Comparison of ENCODE assay signal across 18 cellular contexts in the genomic region with DNA sequence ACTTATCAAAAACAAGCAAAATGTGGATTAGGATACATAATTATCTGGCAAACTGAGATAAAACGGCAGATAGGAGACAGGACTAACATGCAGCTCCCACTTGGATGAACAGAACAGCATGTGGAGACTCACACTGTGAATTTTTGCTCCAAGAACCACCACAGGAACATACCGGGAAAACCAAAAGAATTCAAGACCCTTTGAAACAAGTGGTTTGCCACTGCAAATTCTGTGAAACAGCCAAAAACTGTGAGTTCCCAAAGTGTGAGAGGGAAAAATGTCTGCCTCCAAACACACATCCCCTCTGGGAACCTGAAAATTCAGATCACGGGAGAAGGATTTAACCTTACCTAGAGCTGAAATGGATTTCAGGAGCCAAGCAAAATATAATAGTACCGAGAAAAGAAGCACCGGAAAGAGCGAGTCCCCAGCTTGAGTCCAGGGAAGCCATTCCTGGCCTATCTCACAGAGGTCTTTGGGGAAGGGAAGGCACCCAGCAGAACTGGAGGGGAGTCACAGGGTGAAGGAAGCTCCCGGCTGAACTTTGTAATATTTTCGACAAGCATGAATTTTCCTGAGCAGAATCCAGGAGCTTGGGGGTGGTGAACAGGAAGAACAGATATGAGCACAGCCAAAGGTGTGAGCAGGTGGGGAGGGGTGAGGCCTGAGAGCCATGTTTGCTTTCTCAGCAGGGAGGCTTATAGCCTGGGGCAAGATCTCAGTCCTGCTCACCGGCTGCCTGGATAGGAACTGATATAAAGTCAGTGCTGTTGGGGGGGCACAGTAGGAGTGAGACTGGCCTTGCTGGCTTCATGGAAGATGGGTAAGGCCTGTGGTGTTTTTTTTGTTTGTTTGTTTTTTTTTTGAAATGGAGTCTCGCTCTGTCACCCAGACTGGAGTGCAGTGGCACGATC. TPM values are rescaled to one million over a fixed set of nuclear protein-coding genes. Genes with fewer than 3 reads are reported as not detected.
DNase-seq lines count a peak whose midpoint lies in the region; ATAC-seq and TF ChIP-seq lines count a peak whose summit lies in the region.
"Had no signal": no experiment of that assay in that cellular context is flagged by ENCODE, and none has a peak within 500 bp of the region (broad histone marks: within the 10 kb centered on the region; RNA-seq: fewer than 3 reads in every experiment).

No MANE protein-coding gene starts in this region.

- H3K9me3 Mint-ChIP-seq in natural killer cell: peaks cover 3% of the 10 kb centered on the region in 2 donors
- peaks cover 6% of the 10 kb centered on the region for H3K9me3 Mint-ChIP-seq in natural killer cell treated with Interleukin-12 subunit alpha and Interleukin-12 subunit beta and Interleukin-15 and Interleukin-18, amount 100 ng/mL, for 72 hours

- TF ChIP-seq POLR2A in stomach (IDR thresholded peaks at IDR 0.05): no peak

- WGBS in stomach, 5 donors: 69 to 84% (median 81%) methylated on average over 11 of the region's 11 CpGs

- H3K36me3 ChIP-seq in stomach: no peaks in the 10 kb centered on the region
- H3K36me3 ChIP-seq: Peyer's patch had no signal

- no peak for TF ChIP-seq EP300 in stomach (IDR thresholded peaks at IDR 0.05)

- intact Hi-C loops in natural killer cell (cut with micrococcal nuclease): no loop called here
- intact Hi-C loops in stomach (cut with DNase I; ENCODE audit: low total_unique reads): no loop called here
- intact Hi-C loops in sciatic nerve (cut with DNase I): no loop called here

- H3K27me3 Mint-ChIP-seq in natural killer cell (ENCODE audit: low read depth in 2 of 2): no peaks in the 10 kb centered on the region
- H3K27me3 Mint-ChIP-seq in natural killer cell treated with Interleukin-12 subunit alpha and Interleukin-12 subunit beta and Interleukin-15 and Interleukin-18, amount 100 ng/mL, for 72 hours: no peaks in the 10 kb centered on the region
- H3K27me3 Mint-ChIP-seq: brain; stimulated activated naive CD8-positive, alpha-beta T cell treated with anti-CD3 and anti-CD28 coated beads, Interleukin-15, amount 100 ng/mL, for 72 hours had no signal

- peak overlapping the region; percentile 95 for H3K27ac Mint-ChIP-seq in natural killer cell
- H3K27ac Mint-ChIP-seq in natural killer cell treated with Interleukin-12 subunit alpha and Interleukin-12 subunit beta and Interleukin-15 and Interleukin-18, amount 100 ng/mL, for 72 hours: no peak overlapping the region
- H3K27ac Mint-ChIP-seq: brain; stimulated activated naive CD8-positive, alpha-beta T cell treated with anti-CD3 and anti-CD28 coated beads, Interleukin-15, amount 100 ng/mL, for 72 hours had no signal

- peaks cover 0 to 10% (median 0%) of the 10 kb centered on the region in 4 donors for H3K9me3 ChIP-seq in stomach
- H3K9me3 ChIP-seq: Peyer's patch had no signal

- H3K4me3 Mint-ChIP-seq in natural killer cell: no peak overlapping the region
- no peak overlapping the region for H3K4me3 Mint-ChIP-seq in natural killer cell treated with Interleukin-12 subunit alpha and Interleukin-12 subunit beta and Interleukin-15 and Interleukin-18, amount 100 ng/mL, for 72 hours
- H3K4me3 Mint-ChIP-seq: brain; stimulated activated naive CD8-positive, alpha-beta T cell treated with anti-CD3 and anti-CD28 coated beads, Interleukin-15, amount 100 ng/mL, for 72 hours had no signal

- H3K4me3 ChIP-seq in fibroblast of the aortic adventitia (ENCODE audit: low read depth, low read length) (no peak overlapping the region), stomach (no peak overlapping the region)
- H3K4me3 ChIP-seq: Peyer's patch, spleen had no signal

- H3K27me3 ChIP-seq in stomach: no peaks in the 10 kb centered on the region
- H3K27me3 ChIP-seq: Peyer's patch, spleen had no signal

- no peak for DNase-seq in natural killer cell
- no peak for DNase-seq in natural killer cell treated with Interleukin-12 subunit alpha and Interleukin-12 subunit beta and Interleukin-15 and Interleukin-18, amount 100 ng/mL, for 72 hours (ENCODE audit: low spot score)
- DNase-seq in NCI-H345 treated with DMSO at 0.1 percent for 48 hours (lab: John Stamatoyannopoulos, UW; ENCODE audit: unreplicated experiment): peak; percentile 73
- DNase-seq in fibroblast of the aortic adventitia (ENCODE audit: low read depth): peak; percentile 9
- DNase-seq in stomach: peak; percentile 43
- DNase-seq in sciatic nerve (ENCODE audit: low spot score): no peak
- DNase-seq in activated CD4-positive, alpha-beta T cell treated with anti-CD3 and anti-CD28 coated beads, Interleukin-2, amount 50 U/mL, for 4 hours: no peak
- DNase-seq: activated effector memory CD4-positive, alpha-beta T cell treated with anti-CD3 and anti-CD28 coated beads, Interleukin-2, amount 50 U/mL, for 16 hours; effector CD4-positive, alpha-beta T cell; foreskin fibroblast; NCI-H446 treated with DMSO at 0.1 percent for 48 hours; Peyer's patch; spleen; stimulated activated naive CD8-positive, alpha-beta T cell treated with anti-CD3 and anti-CD28 coated beads, Interleukin-15, amount 100 ng/mL, for 72 hours; SW 1271 had no signal

- TF ChIP-seq CTCF in natural killer cell (IDR thresholded peaks at IDR 0.05) (no peak), fibroblast of the aortic adventitia (IDR thresholded peaks at IDR 0.05; ENCODE audit: insufficient read depth, low read length) (no peak), stomach (IDR thresholded peaks at IDR 0.05) (no peak)

- ATAC-seq in natural killer cell (no peak), sciatic nerve (no peak), GM19397 (IDR thresholded peaks at IDR 0.05; ENCODE audit: unreplicated experiment) (no peak)
- no peak for ATAC-seq in natural killer cell treated with Interleukin-12 subunit alpha and Interleukin-12 subunit beta and Interleukin-15 and Interleukin-18, amount 100 ng/mL, for 72 hours
- ATAC-seq: stimulated activated naive CD8-positive, alpha-beta T cell treated with anti-CD3 and anti-CD28 coated beads, Interleukin-15, amount 100 ng/mL, for 72 hours had no signal

- peaks cover 13% of the 10 kb centered on the region for H3K36me3 Mint-ChIP-seq in natural killer cell
- peaks cover 10% of the 10 kb centered on the region for H3K36me3 Mint-ChIP-seq in natural killer cell treated with Interleukin-12 subunit alpha and Interleukin-12 subunit beta and Interleukin-15 and Interleukin-18, amount 100 ng/mL, for 72 hours

- peaks cover 14 to 42% (median 28%) of the 10 kb centered on the region in 4 donors for H3K4me1 ChIP-seq in stomach
- H3K4me1 ChIP-seq: parathyroid adenoma had no signal

- H3K27ac ChIP-seq in stomach: peak overlapping the region in 1 of 5 donors; percentile 22
- H3K27ac ChIP-seq: parathyroid adenoma, Peyer's patch had no signal

- peaks cover 49 to 78% of the 10 kb centered on the region in 2 donors for H3K4me1 Mint-ChIP-seq in natural killer cell
- peaks cover 43 to 57% of the 10 kb centered on the region in 2 donors for H3K4me1 Mint-ChIP-seq in natural killer cell treated with Interleukin-12 subunit alpha and Interleukin-12 subunit beta and Interleukin-15 and Interleukin-18, amount 100 ng/mL, for 72 hours (ENCODE audit: low read depth in 2 of 2)
- H3K4me1 Mint-ChIP-seq: brain had no signal

RNA-seq across cellular contexts. Expression of gene MANBA, which starts 23.9 kb away (rescaled TPM):
- total RNA-seq in natural killer cell: 10 to 100 TPM; 38.1 to 43.2 (median 40.8) TPM
- total RNA-seq in natural killer cell treated with Interleukin-12 subunit alpha and Interleukin-12 subunit beta and Interleukin-15 and Interleukin-18, amount 100 ng/mL, for 72 hours: 10 to 100 TPM; 14.7 to 15.5 TPM
- total RNA-seq in fibroblast of the aortic adventitia (ENCODE audit: low replicate concordance): 32.1 and 74.3 TPM in 2 replicates
- 10 to 100 TPM; 21.0 to 69.4 (median 43.9) TPM for total RNA-seq in stomach
- 10 to 100 TPM in 2 of 3 donors, 1 to 10 TPM in 1; 8.4 to 15.7 (median 12.3) TPM for polyA plus RNA-seq in stomach
- total RNA-seq in sciatic nerve: 30.6 TPM

Comparison
In these comparisons a context has a peak if more than half of its experiments do, and no peak if none do; other contexts are left out.
1. H3K27ac Mint-ChIP-seq: peak in natural killer cell (2 of 2); none in natural killer cell treated with Interleukin-12 subunit alpha and Interleukin-12 subunit beta and Interleukin-15 and Interleukin-18, amount 100 ng/mL, for 72 hours (0 of 2).
2. DNase-seq: peak in NCI-H345 treated with DMSO at 0.1 percent for 48 hours (single experiment), fibroblast of the aortic adventitia (single experiment) and stomach (single experiment); none in natural killer cell (single experiment), natural killer cell treated with Interleukin-12 subunit alpha and Interleukin-12 subunit beta and Interleukin-15 and Interleukin-18, amount 100 ng/mL, for 72 hours (single experiment), sciatic nerve (single experiment) and activated CD4-positive, alpha-beta T cell treated with anti-CD3 and anti-CD28 coated beads, Interleukin-2, amount 50 U/mL, for 4 hours (0 of 2).